In the genomic region with DNA sequence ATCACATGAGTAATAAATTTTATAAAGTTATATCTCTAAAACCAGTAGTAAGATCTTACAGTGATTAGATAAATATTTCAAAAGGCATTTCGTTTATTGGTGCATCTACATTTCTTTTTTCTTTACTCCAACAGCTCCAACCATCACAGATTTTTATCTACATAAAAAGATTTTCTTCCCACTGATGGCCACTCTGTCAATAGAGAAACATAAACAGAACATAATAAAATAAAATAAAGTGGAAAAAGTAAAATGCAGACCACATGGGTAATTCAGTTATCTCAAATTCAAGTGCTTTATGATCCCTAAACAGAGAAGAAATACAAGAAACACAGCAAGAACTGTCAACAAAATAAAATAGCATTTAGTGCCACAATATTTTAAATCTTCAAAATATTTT, we compare ENCODE assay signal across 25 cellular contexts.
"Had no signal": no experiment of that assay in that cellular context is flagged by ENCODE, and none has a peak within 500 bp of the region (broad histone marks: within the 10 kb centered on the region; RNA-seq: fewer than 3 reads in every experiment).

No MANE protein-coding gene starts in this region.

- ATAC-seq: effector memory CD8-positive, alpha-beta T cell; esophagus mucosa; foreskin keratinocyte; gastrocnemius medialis; gastroesophageal sphincter; heart left ventricle; heart right ventricle had no signal

- H3K4me3 ChIP-seq: colonic mucosa, coronary artery, dorsolateral prefrontal cortex, esophagus muscularis mucosa, esophagus squamous epithelium, gastrocnemius medialis, gastroesophageal sphincter, heart left ventricle, heart right ventricle, hepatocyte had no signal

- H3K36me3 ChIP-seq: colonic mucosa, esophagus muscularis mucosa, esophagus squamous epithelium, gastrocnemius medialis, gastroesophageal sphincter, heart left ventricle, heart right ventricle had no signal

- DNase-seq: colonic mucosa; cortex of kidney; dermis blood vessel endothelial cell; dorsolateral prefrontal cortex; effector CD4-positive, alpha-beta T cell; effector CD8-positive, alpha-beta T cell; effector memory CD4-positive, alpha-beta T cell; effector memory CD8-positive, alpha-beta T cell; endodermal cell; erythroblast; esophagus squamous epithelium; foreskin fibroblast; foreskin keratinocyte; foreskin melanocyte; gastrocnemius medialis; glutamatergic neuron; head of caudate nucleus; heart left ventricle; heart right ventricle had no signal

- H3K9me3 ChIP-seq: colonic mucosa, esophagus muscularis mucosa, esophagus squamous epithelium, gastrocnemius medialis, gastroesophageal sphincter, heart right ventricle had no signal

- H3K4me2 ChIP-seq: hepatocyte had no signal

- H3K27me3 ChIP-seq: colonic mucosa, esophagus muscularis mucosa, esophagus squamous epithelium, foreskin keratinocyte, gastrocnemius medialis, gastroesophageal sphincter, heart left ventricle, heart right ventricle, hepatocyte had no signal

- H2AFZ ChIP-seq: hepatocyte had no signal

- H3K27ac ChIP-seq: colonic mucosa, coronary artery, dorsolateral prefrontal cortex, epithelial cell of prostate, esophagus muscularis mucosa, esophagus squamous epithelium, foreskin keratinocyte, gastrocnemius medialis, gastroesophageal sphincter, heart left ventricle, heart right ventricle, hepatocyte had no signal

- H3K4me1 ChIP-seq: colonic mucosa, esophagus muscularis mucosa, esophagus squamous epithelium, foreskin keratinocyte, gastrocnemius medialis, gastroesophageal sphincter, heart left ventricle, heart right ventricle had no signal

- H3K79me2 ChIP-seq: hepatocyte had no signal
